Comparison of ENCODE assay signal across 9 cellular contexts in genomic region chr7:64946772-64947171, GRCh38. TPM values are rescaled to one million over a fixed set of nuclear protein-coding genes. Genes with fewer than 3 reads are reported as not detected.
DNase-seq lines count a peak whose midpoint lies in the region; ATAC-seq and TF ChIP-seq lines count a peak whose summit lies in the region.
"Had no signal": no experiment of that assay in that cellular context is flagged by ENCODE, and none has a peak within 500 bp of the region (broad histone marks: within the 10 kb centered on the region; RNA-seq: fewer than 3 reads in every experiment).

No MANE protein-coding gene starts in this region.

- H3K4me1 ChIP-seq in heart right ventricle (peaks cover 0 to 12% (median 11%) of the 10 kb centered on the region in 9 donors), right atrium auricular region (peaks cover 0 to 10% of the 10 kb centered on the region in 2 donors), upper lobe of left lung (peaks cover 7 to 21% (median 9%) of the 10 kb centered on the region in 4 donors)

- DNase-seq in heart right ventricle (no peak), right atrium auricular region (ENCODE audit: low spot score) (no peak), activated B cell treated with CpG ODN at 0.5 μM for 24 hours (no peak), iris pigment epithelial cell (ENCODE audit: low read depth) (peak; percentile 15), upper lobe of left lung (peak; percentile 28 to 42), HK-2 (ENCODE audit: unreplicated experiment) (no peak), GDM1 (lab: John Stamatoyannopoulos, UW) (no peak)

- H3K9me3 ChIP-seq in heart right ventricle (no peaks in the 10 kb centered on the region), right atrium auricular region (no peaks in the 10 kb centered on the region), upper lobe of left lung (no peaks in the 10 kb centered on the region)

- CTCF ChIA-PET in activated B cell treated with CpG ODN at 0.5 μM for 24 hours (lab: Charles Lee) = no interaction called here

- H3K4me3 Mint-ChIP-seq in activated B cell treated with CpG ODN at 0.5 μM for 24 hours = no peak overlapping the region

- H3K36me3 Mint-ChIP-seq in activated B cell treated with CpG ODN at 0.5 μM for 24 hours (ENCODE audit: low read depth) = no peaks in the 10 kb centered on the region

- peaks cover 3% of the 10 kb centered on the region for H3K4me1 Mint-ChIP-seq in activated B cell treated with CpG ODN at 0.5 μM for 24 hours

- peak overlapping the region in 4 of 10 donors; percentile 47 to 58 (median 52) for H3K4me3 ChIP-seq in heart right ventricle
- no peak overlapping the region for H3K4me3 ChIP-seq in right atrium auricular region
- peak overlapping the region in 3 of 4 donors; percentile 39 to 52 (median 52) for H3K4me3 ChIP-seq in upper lobe of left lung

- 41 to 46% methylated on average over 5 of the region's 5 CpGs for WGBS in heart right ventricle, 2 donors
- WGBS in upper lobe of left lung, 2 donors = 44 to 51% methylated on average over 5 of the region's 5 CpGs

- peak in 6 of 8 donors; percentile 31 to 65 (median 35) for ATAC-seq in heart right ventricle
- ATAC-seq in activated B cell treated with CpG ODN at 0.5 μM for 24 hours (ENCODE audit: low read depth) = peak; percentile 40
- peak in 1 of 2 donors; percentile 47 for ATAC-seq in upper lobe of left lung (ENCODE audit: low FRiP score in 2 of 2)
- ATAC-seq in GM19035 (IDR thresholded peaks at IDR 0.05; ENCODE audit: unreplicated experiment) = no peak

- H3K27me3 ChIP-seq in heart right ventricle = peaks cover 10 to 75% (median 40%) of the 10 kb centered on the region in 7 donors
- peaks cover 4 to 11% of the 10 kb centered on the region in 2 donors for H3K27me3 ChIP-seq in right atrium auricular region
- peaks cover 0 to 13% (median 11%) of the 10 kb centered on the region in 4 donors for H3K27me3 ChIP-seq in upper lobe of left lung

- intact Hi-C loops in heart right ventricle (cut with DNase I) (no loop called here), activated B cell treated with CpG ODN at 0.5 μM for 24 hours (cut with micrococcal nuclease) (no loop called here)

- no peak overlapping the region for H3K27ac Mint-ChIP-seq in activated B cell treated with CpG ODN at 0.5 μM for 24 hours

- TF ChIP-seq EP300 in upper lobe of left lung (IDR thresholded peaks at IDR 0.05) = no peak

- H3K27me3 Mint-ChIP-seq in activated B cell treated with CpG ODN at 0.5 μM for 24 hours = peaks cover 44% of the 10 kb centered on the region

- no peaks in the 10 kb centered on the region for H3K9me3 Mint-ChIP-seq in activated B cell treated with CpG ODN at 0.5 μM for 24 hours

- H3K27ac ChIP-seq in heart right ventricle (no peak overlapping the region), right atrium auricular region (no peak overlapping the region), upper lobe of left lung (no peak overlapping the region)
- H3K27ac ChIP-seq: epithelial cell of prostate had no signal

- H3K36me3 ChIP-seq in heart right ventricle = no peaks in the 10 kb centered on the region
- no peaks in the 10 kb centered on the region for H3K36me3 ChIP-seq in right atrium auricular region
- H3K36me3 ChIP-seq in upper lobe of left lung = no peaks in the 10 kb centered on the region

- no peak for TF ChIP-seq POLR2A in upper lobe of left lung (IDR thresholded peaks at IDR 0.05)

- POLR2A ChIA-PET in activated B cell treated with CpG ODN at 0.5 μM for 24 hours (lab: Charles Lee) = no interaction called here

- peak in 4 of 9 donors; percentile 10 to 28 (median 17) for TF ChIP-seq CTCF in heart right ventricle (IDR thresholded peaks at IDR 0.05)
- TF ChIP-seq CTCF in right atrium auricular region (IDR thresholded peaks at IDR 0.05) = peak in 1 of 2 donors; percentile 19
- no peak for TF ChIP-seq CTCF in activated B cell treated with CpG ODN at 0.5 μM for 24 hours (IDR thresholded peaks at IDR 0.05)
- TF ChIP-seq CTCF in upper lobe of left lung (IDR thresholded peaks at IDR 0.05) = no peak

RNA-seq across cellular contexts. Expression of gene ZNF273, which starts 43.7 kb away (rescaled TPM):
- total RNA-seq in heart right ventricle = 1 to 10 TPM in 9 of 10 donors, under 1 TPM in 1; 1.00 to 2.3 (median 1.6) TPM
- polyA plus RNA-seq in heart right ventricle = 1 to 10 TPM in 1 of 2 donors, under 1 TPM in 1; 0.90 to 3.1 TPM
- 1 to 10 TPM; 1.1 to 1.6 TPM for total RNA-seq in right atrium auricular region
- 10.6 and 12.3 TPM in 2 replicates for total RNA-seq in activated B cell treated with CpG ODN at 0.5 μM for 24 hours
- 10 to 100 TPM in 3 of 6 donors, 1 to 10 TPM in 3; 3.2 to 29.6 (median 7.6) TPM for total RNA-seq in upper lobe of left lung

RNA-seq across cellular contexts. Expression of gene ZNF117, which starts 44.1 kb away (rescaled TPM):
- total RNA-seq in heart right ventricle = 1 to 10 TPM; 2.1 to 4.6 (median 3.1) TPM
- 1 to 10 TPM; 1.8 to 8.3 TPM for polyA plus RNA-seq in heart right ventricle
- total RNA-seq in right atrium auricular region = 1 to 10 TPM; 1.6 to 2.0 TPM
- 10.1 and 12.8 TPM in 2 replicates for total RNA-seq in activated B cell treated with CpG ODN at 0.5 μM for 24 hours
- 10 to 100 TPM in 4 of 6 donors, 1 to 10 TPM in 2; 9.4 to 34.4 (median 10.4) TPM for total RNA-seq in upper lobe of left lung

RNA-seq across cellular contexts. Expression of gene ERV3-1, which starts 59.7 kb away (rescaled TPM):
- 1 to 10 TPM; 4.6 to 9.3 (median 6.7) TPM for total RNA-seq in heart right ventricle
- 1 to 10 TPM; 2.0 to 3.0 TPM for polyA plus RNA-seq in heart right ventricle
- total RNA-seq in right atrium auricular region = 1 to 10 TPM; 3.5 to 5.7 TPM
- 23.2 and 24.8 TPM in 2 replicates for total RNA-seq in activated B cell treated with CpG ODN at 0.5 μM for 24 hours
- 10 to 100 TPM; 17.9 to 38.8 (median 25.3) TPM for total RNA-seq in upper lobe of left lung

Comparison
In these comparisons a context has a peak if more than half of its experiments do, and no peak if none do; other contexts are left out.
1. DNase-seq: peak in iris pigment epithelial cell (single experiment) and upper lobe of left lung (2 of 2); none in heart right ventricle (0 of 2), right atrium auricular region (single experiment), activated B cell treated with CpG ODN at 0.5 μM for 24 hours (single experiment), HK-2 (single experiment) and GDM1 (single experiment).
2. H3K4me3 ChIP-seq: peak in upper lobe of left lung (3 of 4); none in right atrium auricular region (0 of 2).